10 cellular contexts compared by ENCODE assay signal in genomic region chr14:65704850-65705249, GRCh38.
A peak's percentile ranks its signal among the peaks of the same experiment; 100 is the strongest.
DNase-seq lines count a peak whose midpoint lies in the region; ATAC-seq and TF ChIP-seq lines count a peak whose summit lies in the region.
"Had no signal": no experiment of that assay in that cellular context is flagged by ENCODE, and none has a peak within 500 bp of the region (broad histone marks: within the 10 kb centered on the region; RNA-seq: fewer than 3 reads in every experiment).

No MANE protein-coding gene starts in this region.

- H3K9ac ChIP-seq in IMR-90 (ENCODE audit: low read depth, low read length): no peak overlapping the region

- H3K36me3 ChIP-seq in IMR-90 (ENCODE audit: control insufficient read depth, insufficient read depth, low read length) (no peaks in the 10 kb centered on the region), stomach (peaks cover 0 to 11% (median 7%) of the 10 kb centered on the region in 4 donors)

- intact Hi-C loops in IMR-90 (cut with micrococcal nuclease) (no loop called here), stomach (cut with DNase I; ENCODE audit: low total_unique reads) (no loop called here)

- H2AK9ac ChIP-seq in IMR-90 (replicated peaks; ENCODE audit: low read depth, low read length, poor library complexity): no peak overlapping the region

- no peak overlapping the region for H4K91ac ChIP-seq in IMR-90 (ENCODE audit: insufficient read depth, low read depth, low read length)

- H3K4me3 ChIP-seq in IMR-90 (ENCODE audit: insufficient read depth, low read depth, low read length) (no peak overlapping the region), fibroblast of pulmonary artery (replicated peaks; ENCODE audit: low read depth, low read length) (no peak overlapping the region), stomach (no peak overlapping the region)

- no peak overlapping the region for H2AK5ac ChIP-seq in IMR-90 (ENCODE audit: low read depth, low read length)

- H3K18ac ChIP-seq in IMR-90 (ENCODE audit: low read depth, low read length): no peak overlapping the region

- no peak overlapping the region for H3K23ac ChIP-seq in IMR-90 (ENCODE audit: low read depth, low read length)

- no peaks in the 10 kb centered on the region for H3K36me3 Mint-ChIP-seq in endothelial cell (ENCODE audit: low read depth, unreplicated experiment)

- no peak for TF ChIP-seq RAD21 in IMR-90 (IDR thresholded peaks at IDR 0.05; ENCODE audit: low read length)

- H3K79me1 ChIP-seq in IMR-90 (ENCODE audit: low read depth in 1 of 2, low read length in 2 of 2): 0 out of 4 replicates have a peak, but pooled peaks cover 0 to 3% of the 10 kb centered on the region in 2 experiments

- DNase-seq in A172 (ENCODE audit: low spot score): peak; percentile 0
- DNase-seq in IMR-90: no peak
- peak; percentile 7 for DNase-seq in fibroblast of pulmonary artery (ENCODE audit: low read depth)
- no peak for DNase-seq in stomach
- DNase-seq in NCI-H510A (lab: John Stamatoyannopoulos, UW): no peak
- no peak for DNase-seq in endothelial cell (ENCODE audit: low spot score)
- DNase-seq: COR-L47, T-helper 17 cell had no signal

- TF ChIP-seq POLR2A in IMR-90 (IDR thresholded peaks at IDR 0.05; ENCODE audit: low read depth, low read length): no peak
- TF ChIP-seq POLR2A in stomach (IDR thresholded peaks at IDR 0.05): no peak

- H3K14ac ChIP-seq in IMR-90 (replicated peaks; ENCODE audit: low read depth, low read length): no peak overlapping the region

- no peaks in the 10 kb centered on the region for H4K20me1 ChIP-seq in IMR-90 (ENCODE audit: insufficient read depth, low read length)

- dilution Hi-C loops in IMR-90 (cut with HindIII; ENCODE audit: low sequenced_read_pairs, unreplicated experiment): no loop called here

- TF ChIP-seq CTCF in IMR-90 (conservative IDR thresholded peaks at IDR 0.05; ENCODE audit: low read depth, low read length) (no peak), fibroblast of pulmonary artery (IDR thresholded peaks at IDR 0.05; ENCODE audit: low read length, missing control alignments) (no peak), stomach (IDR thresholded peaks at IDR 0.05) (no peak), endothelial cell (IDR thresholded peaks at IDR 0.05; ENCODE audit: unreplicated experiment) (no peak)

- no TSS peak for BruUV-seq in IMR-90 (replicated peaks; lab: Mats Ljungman, UMichigan)

- no peaks in the 10 kb centered on the region for H3K9me3 Mint-ChIP-seq in endothelial cell (ENCODE audit: unreplicated experiment)

- H3K27me3 ChIP-seq in IMR-90 (ENCODE audit: control insufficient read depth, insufficient read depth, low read length) (no peaks in the 10 kb centered on the region), stomach (no peaks in the 10 kb centered on the region)

- no peaks in the 10 kb centered on the region for H3K27me3 Mint-ChIP-seq in endothelial cell (ENCODE audit: unreplicated experiment)
- H3K27me3 Mint-ChIP-seq: T-helper 17 cell had no signal

- POLR2A ChIA-PET in IMR-90 (lab: Charles Lee; ENCODE audit: unreplicated experiment): no interaction called here

- in situ Hi-C loops in IMR-90 (cut with MboI; ENCODE audit: low sequenced_read_pairs): no loop called here

- H4K5ac ChIP-seq in IMR-90 (ENCODE audit: low read depth, low read length): no peak overlapping the region

- no peaks in the 10 kb centered on the region for H3K4me1 Mint-ChIP-seq in endothelial cell (ENCODE audit: unreplicated experiment)

- no peak overlapping the region for H2BK15ac ChIP-seq in IMR-90 (ENCODE audit: low read depth, low read length)

- H3K56ac ChIP-seq in IMR-90 (ENCODE audit: extremely low read depth, insufficient read depth, low read length): no peak overlapping the region

- H3K27ac ChIP-seq in IMR-90 (ENCODE audit: insufficient read depth, low read length): no peak overlapping the region
- H3K27ac ChIP-seq in stomach: no peak overlapping the region

- no peaks in the 10 kb centered on the region; the same call in 1 of the 2 replicates for H3K9me1 ChIP-seq in IMR-90 (ENCODE audit: insufficient read depth, low read length)

- H4K8ac ChIP-seq in IMR-90 (ENCODE audit: low read depth in 2 of 2, low read length in 2 of 2): no peak overlapping the region

- H3K4me3 Mint-ChIP-seq in endothelial cell (ENCODE audit: unreplicated experiment): no peak overlapping the region
- H3K4me3 Mint-ChIP-seq: T-helper 17 cell had no signal

- H2AFZ ChIP-seq in IMR-90 (replicated peaks; ENCODE audit: low read length, poor library complexity): no peak overlapping the region

- ATAC-seq in GM18520 (IDR thresholded peaks at IDR 0.05; ENCODE audit: unreplicated experiment) (peak; percentile 86), IMR-90 (ENCODE audit: low read depth) (peak; percentile 40), HG03520 (IDR thresholded peaks at IDR 0.05; ENCODE audit: unreplicated experiment) (no peak)
- ATAC-seq: T-helper 17 cell had no signal

- H3K4ac ChIP-seq in IMR-90 (ENCODE audit: low read depth, low read length): no peak overlapping the region

- H3K4me1 ChIP-seq in IMR-90 (ENCODE audit: control insufficient read depth, insufficient read depth, low read length) (peaks cover 5% of the 10 kb centered on the region), stomach (peaks cover 0 to 20% (median 7%) of the 10 kb centered on the region in 4 donors)

- H2BK20ac ChIP-seq in IMR-90 (ENCODE audit: low read depth, low read length): no peak overlapping the region

- TF ChIP-seq EP300 in stomach (IDR thresholded peaks at IDR 0.05): no peak

- H3K4me2 ChIP-seq in IMR-90 (ENCODE audit: low read depth, low read length): peak overlapping the region; percentile 25; the same call in 1 of the 2 replicates

- H3K27ac Mint-ChIP-seq in endothelial cell (ENCODE audit: unreplicated experiment): no peak overlapping the region
- H3K27ac Mint-ChIP-seq: T-helper 17 cell had no signal

- H2BK5ac ChIP-seq in IMR-90 (ENCODE audit: low read depth, low read length, poor library complexity, severe bottlenecking): no peak overlapping the region

- no peaks in the 10 kb centered on the region for H3K9me3 ChIP-seq in IMR-90 (ENCODE audit: control insufficient read depth, insufficient read depth, low read length)
- H3K9me3 ChIP-seq in stomach: peaks cover 0 to 9% (median 4%) of the 10 kb centered on the region in 4 donors

- no peak overlapping the region for H2BK120ac ChIP-seq in IMR-90 (ENCODE audit: low read depth, low read length)

- CTCF ChIA-PET in IMR-90 (lab: Yijun Ruan, JAX): no interaction called here

TF ChIP-seq in IMR-90, 13 proteins besides CTCF, POLR2A, EP300 and RAD21:
- TF ChIP-seq MAZ (IDR thresholded peaks at IDR 0.05; ENCODE audit: borderline replicate concordance, low read depth, low read length) (no peak), BHLHE40 (IDR thresholded peaks at IDR 0.05; ENCODE audit: low read depth, low read length) (no peak), NFE2L2 (IDR thresholded peaks at IDR 0.05; ENCODE audit: low read depth, low read length) (no peak), RFX5 (IDR thresholded peaks at IDR 0.05; ENCODE audit: low read depth, low read length) (no peak), MAFK (IDR thresholded peaks at IDR 0.05; ENCODE audit: low read depth, low read length) (no peak)

Comparison
In these comparisons a context has a peak if more than half of its experiments do, and no peak if none do; other contexts are left out.
1. DNase-seq: peak in A172 (single experiment) and fibroblast of pulmonary artery (single experiment); none in IMR-90 (single experiment), stomach (single experiment), NCI-H510A (single experiment) and endothelial cell (single experiment).